In the genomic region with DNA sequence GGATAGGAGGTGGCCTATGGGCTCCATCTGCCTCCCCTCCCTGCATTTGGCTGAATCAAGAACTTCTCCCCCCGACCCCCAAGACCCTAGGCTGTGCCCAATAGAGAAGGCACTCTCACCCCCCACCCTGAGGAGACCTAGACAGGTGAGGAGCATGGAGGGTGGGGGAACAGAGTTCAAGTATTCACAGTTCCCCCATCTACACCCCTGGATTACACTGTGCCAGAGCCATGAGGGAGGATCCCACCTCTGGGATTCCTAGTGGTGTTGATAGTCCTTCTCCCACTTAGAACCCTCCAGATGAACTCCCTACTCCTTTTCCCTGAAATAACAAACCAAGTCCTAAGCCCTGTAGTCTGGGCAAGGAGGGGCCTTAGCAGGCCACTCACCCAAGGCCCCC, we compare ENCODE assay signal across 11 cellular contexts. TPM values are rescaled to one million over a fixed set of nuclear protein-coding genes. Genes with fewer than 3 reads are reported as not detected.
"Had no signal": no experiment of that assay in that cellular context is flagged by ENCODE, and none has a peak within 500 bp of the region (broad histone marks: within the 10 kb centered on the region; RNA-seq: fewer than 3 reads in every experiment).

No MANE protein-coding gene starts in this region.

RNA-seq across cellular contexts. Expression of a gene that starts 15.2 kb away (rescaled TPM):
- total RNA-seq: NCI-H460, PC-3, PC-9, Peyer's patch, Right ventricle myocardium inferior, Right ventricle myocardium superior, RPMI7951, SJCRH30, SJSA1, SK-MEL-5 had no signal
- polyA plus RNA-seq: SK-N-SH had no signal
